In the genomic region with DNA sequence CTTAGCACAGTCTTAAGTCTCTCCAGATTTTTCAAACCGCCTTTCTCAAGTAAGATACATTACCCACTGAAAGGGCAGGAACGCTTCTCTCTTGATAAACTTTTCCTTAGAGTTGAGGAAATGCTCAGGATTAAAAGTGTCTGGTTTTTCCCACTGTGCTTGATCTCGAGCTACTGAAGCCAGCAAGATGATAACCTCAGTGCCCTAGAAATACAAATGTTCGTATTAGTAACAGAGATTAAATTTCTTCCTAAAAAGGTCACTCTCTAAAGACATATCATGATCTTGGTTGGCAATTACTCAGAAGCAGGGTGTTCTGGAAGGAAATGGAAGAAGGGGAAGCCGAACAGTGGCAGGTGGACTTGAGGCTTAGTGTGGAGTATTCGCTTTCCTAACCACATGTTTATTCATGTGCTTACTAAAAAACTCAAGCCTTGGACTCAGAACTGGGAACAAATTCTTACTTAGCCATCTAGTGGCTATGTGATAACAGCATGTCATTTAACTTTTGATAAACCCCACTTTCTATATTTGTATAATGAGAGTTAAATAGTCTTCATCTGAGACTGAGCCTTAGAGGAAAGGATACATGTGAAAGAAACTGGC, we compare ENCODE assay signal across 15 cellular contexts. TPM values are rescaled to one million over a fixed set of nuclear protein-coding genes. Genes with fewer than 3 reads are reported as not detected.
DNase-seq lines count a peak whose midpoint lies in the region; ATAC-seq and TF ChIP-seq lines count a peak whose summit lies in the region.
"Had no signal": no experiment of that assay in that cellular context is flagged by ENCODE, and none has a peak within 500 bp of the region (broad histone marks: within the 10 kb centered on the region; RNA-seq: fewer than 3 reads in every experiment).

No MANE protein-coding gene starts in this region.

- H4K20me1 ChIP-seq in PC-9 (ENCODE audit: insufficient read depth): no peaks in the 10 kb centered on the region

- H3K27ac Mint-ChIP-seq in progenitor cell of endocrine pancreas: no peak overlapping the region
- H3K27ac Mint-ChIP-seq: activated B cell treated with CpG ODN at 0.5 μM for 24 hours; naive thymus-derived CD8-positive, alpha-beta T cell had no signal

- peaks cover 16% of the 10 kb centered on the region for H3K4me1 ChIP-seq in PC-9 (replicated peaks; ENCODE audit: insufficient read depth)

- peak in 1 of 2 experiments; percentile 47 for DNase-seq in PC-9
- no peak for DNase-seq in epithelial cell of proximal tubule (ENCODE audit: low read depth)
- DNase-seq in retinal pigment epithelial cell (ENCODE audit: low read depth): no peak
- DNase-seq in progenitor cell of endocrine pancreas (ENCODE audit: low spot score, unreplicated experiment): no peak
- DNase-seq in NOMO-1 treated with DMSO at 0.1 percent for 48 hours (lab: John Stamatoyannopoulos, UW; ENCODE audit: unreplicated experiment): no peak
- DNase-seq: activated B cell treated with CpG ODN at 0.5 μM for 24 hours; activated effector memory CD4-positive, alpha-beta T cell treated with Interleukin-2 at 50 U/mL for 16 hours; cortex of kidney; GF-D8; H7; heart right ventricle; naive thymus-derived CD8-positive, alpha-beta T cell; NCI-H1105 had no signal

- TF ChIP-seq CTCF in GM12873 (IDR thresholded peaks at IDR 0.05; ENCODE audit: insufficient read depth, low read depth, low read length, missing control alignments) (peak; percentile 5), PC-9 (conservative IDR thresholded peaks at IDR 0.05) (peak; percentile 49), epithelial cell of proximal tubule (conservative IDR thresholded peaks at IDR 0.05; ENCODE audit: low read depth, low read length) (peak; percentile 50), retinal pigment epithelial cell (conservative IDR thresholded peaks at IDR 0.05; ENCODE audit: low read depth, low read length) (peak; percentile 36), progenitor cell of endocrine pancreas (IDR thresholded peaks at IDR 0.05; ENCODE audit: unreplicated experiment) (no peak)

- H3K27me3 Mint-ChIP-seq in progenitor cell of endocrine pancreas: no peaks in the 10 kb centered on the region

- POLR2A ChIA-PET in PC-9 (lab: Charles Lee; ENCODE audit: unreplicated experiment): no interaction called here

- peaks cover 20% of the 10 kb centered on the region for H3K4me1 Mint-ChIP-seq in progenitor cell of endocrine pancreas (ENCODE audit: low read depth)
- H3K4me1 Mint-ChIP-seq: activated B cell treated with CpG ODN at 0.5 μM for 24 hours; naive thymus-derived CD8-positive, alpha-beta T cell had no signal

- peak overlapping the region; percentile 37 for H2AFZ ChIP-seq in PC-9

- H3K27ac ChIP-seq in PC-9: no peak overlapping the region
- H3K27ac ChIP-seq: heart right ventricle had no signal

- H3K36me3 ChIP-seq in PC-9 (ENCODE audit: low read depth): no peaks in the 10 kb centered on the region
- H3K36me3 ChIP-seq: heart right ventricle had no signal

- no peaks in the 10 kb centered on the region for H3K79me2 ChIP-seq in PC-9 (ENCODE audit: low read depth)

- CTCF ChIA-PET in PC-9 (lab: Charles Lee): interaction anchor here (0.6 to 1.1 kb wide), 3 partner anchors 36 to 79 kb away, joined by 3 read pairs; no protein-coding TSS in a partner anchor

- no peak overlapping the region for H3K4me2 ChIP-seq in PC-9

- 0 out of 2 replicates have a peak, but pooled peaks cover under 1% of the 10 kb centered on the region for H3K9me3 ChIP-seq in PC-9 (ENCODE audit: insufficient read depth, low read depth)
- H3K9me3 ChIP-seq: heart right ventricle had no signal

- no peaks in the 10 kb centered on the region for H3F3A ChIP-seq in PC-9 (ENCODE audit: insufficient read depth, low read depth)

- H3K27me3 ChIP-seq in PC-9 (ENCODE audit: insufficient read depth, low read depth): no peaks in the 10 kb centered on the region
- H3K27me3 ChIP-seq: heart right ventricle had no signal

- no peak for ATAC-seq in GM21381 (IDR thresholded peaks at IDR 0.05; ENCODE audit: unreplicated experiment)
- ATAC-seq: heart right ventricle; naive thymus-derived CD8-positive, alpha-beta T cell had no signal

- BruUV-seq in PC-9 (replicated peaks; lab: Mats Ljungman, UMichigan): no TSS peak

- no peaks in the 10 kb centered on the region for H3K36me3 Mint-ChIP-seq in progenitor cell of endocrine pancreas (ENCODE audit: insufficient read depth)
- H3K36me3 Mint-ChIP-seq: naive thymus-derived CD8-positive, alpha-beta T cell had no signal

- no peak overlapping the region for H3K4me3 ChIP-seq in PC-9
- no peak overlapping the region for H3K4me3 ChIP-seq in epithelial cell of proximal tubule (ENCODE audit: low read depth, low read length)
- no peak overlapping the region for H3K4me3 ChIP-seq in retinal pigment epithelial cell (ENCODE audit: low read length)
- H3K4me3 ChIP-seq: heart right ventricle had no signal

- intact Hi-C loops in PC-9 (cut with micrococcal nuclease; ENCODE audit: unreplicated experiment): no loop called here

- no peaks in the 10 kb centered on the region for H3K9me3 Mint-ChIP-seq in progenitor cell of endocrine pancreas (ENCODE audit: low read depth)
- H3K9me3 Mint-ChIP-seq: activated B cell treated with CpG ODN at 0.5 μM for 24 hours; naive thymus-derived CD8-positive, alpha-beta T cell had no signal

- no peak overlapping the region for H3K4me3 Mint-ChIP-seq in progenitor cell of endocrine pancreas (ENCODE audit: low read depth)
- H3K4me3 Mint-ChIP-seq: activated B cell treated with CpG ODN at 0.5 μM for 24 hours; naive thymus-derived CD8-positive, alpha-beta T cell had no signal

- no peaks in the 10 kb centered on the region for H3K9me2 ChIP-seq in PC-9 (ENCODE audit: insufficient read depth)

RNA-seq across cellular contexts. Expression of a gene that starts 20.1 kb away (rescaled TPM):
- total RNA-seq in PC-9 (2021): 12.3 and 21.9 TPM in 2 replicates
- total RNA-seq in epithelial cell of proximal tubule: 8.2 and 11.6 TPM in 2 replicates
- 9.4 and 12.3 TPM in 2 replicates for total RNA-seq in progenitor cell of endocrine pancreas
- total RNA-seq: activated B cell treated with CpG ODN at 0.5 μM for 24 hours; naive thymus-derived CD8-positive, alpha-beta T cell had no signal
